ENCODE assay signal across 24 cellular contexts in genomic region chr5:160436017-160436416, GRCh38.
"Had no signal": no experiment of that assay in that cellular context is flagged by ENCODE, and none has a peak within 500 bp of the region (broad histone marks: within the 10 kb centered on the region; RNA-seq: fewer than 3 reads in every experiment).

No MANE protein-coding gene starts in this region.

- H3K36me3 Mint-ChIP-seq: natural killer cell had no signal

- H3K4me3 ChIP-seq: esophagus muscularis mucosa, heart right ventricle, left lung, ovary, psoas muscle, sigmoid colon, suprapubic skin, transverse colon, upper lobe of right lung, uterus had no signal

- H3K27me3 ChIP-seq: left lung, ovary, sigmoid colon, suprapubic skin, transverse colon, uterus had no signal

- H3K27me3 Mint-ChIP-seq: stimulated activated naive CD8-positive, alpha-beta T cell treated with anti-CD3 and anti-CD28 coated beads, Interleukin-15, amount 100 ng/mL, for 72 hours had no signal

- H3K27ac Mint-ChIP-seq: endodermal cell, natural killer cell had no signal

- DNase-seq: effector CD8-positive, alpha-beta T cell; endodermal cell; foreskin keratinocyte; glutamatergic neuron; heart right ventricle; hippocampal formation; left cardiac atrium; left lung; natural killer cell; occipital lobe; ovary; posterior cingulate gyrus; psoas muscle; right cardiac atrium; sigmoid colon; stimulated activated CD4-positive, alpha-beta T cell treated with anti-CD3 and anti-CD28 coated beads, Interleukin-2, amount 100 ng/mL, for 24 hours; stimulated activated naive CD8-positive, alpha-beta T cell treated with anti-CD3 and anti-CD28 coated beads, Interleukin-15, amount 100 ng/mL, for 72 hours; transverse colon; upper lobe of right lung; uterus had no signal

- H3K36me3 ChIP-seq: esophagus muscularis mucosa, heart right ventricle, left lung, ovary, sigmoid colon, suprapubic skin, transverse colon, upper lobe of right lung, uterus had no signal

- H3K9me3 ChIP-seq: esophagus muscularis mucosa, heart right ventricle, left lung, ovary, psoas muscle, sigmoid colon, suprapubic skin, transverse colon, upper lobe of right lung, uterus had no signal

- H3K4me3 Mint-ChIP-seq: endodermal cell; natural killer cell; stimulated activated effector memory CD8-positive, alpha-beta T cell treated with anti-CD3 and anti-CD28 coated beads, Interleukin-12 subunit alpha, Interleukin-12 subunit beta, amount 100 ng/mL, for 72 hours had no signal

- H3K27ac ChIP-seq: epithelial cell of prostate, esophagus muscularis mucosa, foreskin keratinocyte, heart right ventricle, left lung, ovary, psoas muscle, sigmoid colon, suprapubic skin, transverse colon, upper lobe of right lung, uterus had no signal

- H3K9me3 Mint-ChIP-seq: endodermal cell; natural killer cell; stimulated activated effector memory CD8-positive, alpha-beta T cell treated with anti-CD3 and anti-CD28 coated beads, Interleukin-12 subunit alpha, Interleukin-12 subunit beta, amount 100 ng/mL, for 72 hours; stimulated activated naive CD8-positive, alpha-beta T cell treated with anti-CD3 and anti-CD28 coated beads, Interleukin-15, amount 100 ng/mL, for 72 hours had no signal

- ATAC-seq: foreskin keratinocyte; heart right ventricle; left cardiac atrium; left lung; natural killer cell; psoas muscle; right cardiac atrium; stimulated activated effector memory CD8-positive, alpha-beta T cell treated with anti-CD3 and anti-CD28 coated beads, Interleukin-12 subunit alpha, Interleukin-12 subunit beta, amount 100 ng/mL, for 72 hours; stimulated activated naive CD8-positive, alpha-beta T cell treated with anti-CD3 and anti-CD28 coated beads, Interleukin-15, amount 100 ng/mL, for 72 hours; upper lobe of right lung had no signal

- H3K4me1 ChIP-seq: foreskin keratinocyte, uterus had no signal
